In genomic region chr11:15123849-15124248, GRCh38 we compare ENCODE assay signal across 14 cellular contexts. TPM values are rescaled to one million over a fixed set of nuclear protein-coding genes. Genes with fewer than 3 reads are reported as not detected.
A peak's percentile ranks its signal among the peaks of the same experiment; 100 is the strongest.
DNase-seq lines count a peak whose midpoint lies in the region; ATAC-seq and TF ChIP-seq lines count a peak whose summit lies in the region.
"Had no signal": no experiment of that assay in that cellular context is flagged by ENCODE, and none has a peak within 500 bp of the region (broad histone marks: within the 10 kb centered on the region; RNA-seq: fewer than 3 reads in every experiment).

No MANE protein-coding gene starts in this region.

- intact Hi-C loops in testis (cut with DNase I; ENCODE audit: low total_unique reads): no loop called here

- no peak overlapping the region for H3K4me3 Mint-ChIP-seq in activated T-cell treated with anti-CD3 and anti-CD28 coated beads, Interleukin-2, amount 50 U/mL, for 72 hours
- H3K4me3 Mint-ChIP-seq: CD8-positive, alpha-beta T cell; naive B cell had no signal

- no peaks in the 10 kb centered on the region for H3K27me3 ChIP-seq in testis

- peaks cover 19% of the 10 kb centered on the region for H3K27me3 Mint-ChIP-seq in activated T-cell treated with anti-CD3 and anti-CD28 coated beads, Interleukin-2, amount 50 U/mL, for 72 hours (ENCODE audit: low read depth)

- no peaks in the 10 kb centered on the region for H3K4me1 ChIP-seq in testis

- peaks cover 9% of the 10 kb centered on the region for H3K4me1 Mint-ChIP-seq in activated T-cell treated with anti-CD3 and anti-CD28 coated beads, Interleukin-2, amount 50 U/mL, for 72 hours (ENCODE audit: low read depth)

- no peak for TF ChIP-seq POLR2A in testis (IDR thresholded peaks at IDR 0.05)

- no peak for ATAC-seq in activated T-cell treated with anti-CD3 and anti-CD28 coated beads, Interleukin-2, amount 50 U/mL, for 72 hours (replicated peaks in 1 of 2)
- ATAC-seq in GM21515 (IDR thresholded peaks at IDR 0.05; ENCODE audit: unreplicated experiment): no peak
- ATAC-seq: CD8-positive, alpha-beta T cell; sciatic nerve had no signal

- H3K36me3 ChIP-seq in testis (ENCODE audit: low read depth, missing control alignments): no peaks in the 10 kb centered on the region

- no peaks in the 10 kb centered on the region for H3K9me3 Mint-ChIP-seq in activated T-cell treated with anti-CD3 and anti-CD28 coated beads, Interleukin-2, amount 50 U/mL, for 72 hours
- H3K9me3 Mint-ChIP-seq: CD8-positive, alpha-beta T cell; naive B cell had no signal

- H3K36me3 Mint-ChIP-seq in activated T-cell treated with anti-CD3 and anti-CD28 coated beads, Interleukin-2, amount 50 U/mL, for 72 hours (ENCODE audit: insufficient read depth in 2 of 2): no peaks in the 10 kb centered on the region
- H3K36me3 Mint-ChIP-seq: CD8-positive, alpha-beta T cell; naive B cell had no signal

- DNase-seq in AG10803 (ENCODE audit: low read depth) (peak; percentile 91), LoVo (ENCODE audit: low spot score) (peak; percentile 24), dedifferentiated amniotic fluid mesenchymal stem cell (ENCODE audit: extremely low spot score) (peak; percentile 59), kidney tubule cell (ENCODE audit: low spot score) (peak; percentile 96), hippocampal formation (lab: John Stamatoyannopoulos, UW) (no peak), testis (no peak)
- no peak for DNase-seq in activated T-cell treated with anti-CD3 and anti-CD28 coated beads, Interleukin-2, amount 50 U/mL, for 72 hours
- DNase-seq: activated T-cell treated with anti-CD3 and anti-CD28 coated beads, Interleukin-2, amount 50 U/mL, for 48 hours; CD8-positive, alpha-beta T cell; naive B cell; NCI-H1436 had no signal

- H3K27ac ChIP-seq in testis: no peak overlapping the region

- no peak overlapping the region for H3K4me3 ChIP-seq in AG10803 (ENCODE audit: low read length)
- H3K4me3 ChIP-seq in testis: no peak overlapping the region

- 66 to 80% methylated on average over 1 of the region's 1 CpG for WGBS in testis, 2 donors

- no peak for TF ChIP-seq CTCF in AG10803 (conservative IDR thresholded peaks at IDR 0.05; ENCODE audit: low read length)
- TF ChIP-seq CTCF in testis (IDR thresholded peaks at IDR 0.05): no peak

- H3K9me3 ChIP-seq in testis: no peaks in the 10 kb centered on the region

- H3K27ac Mint-ChIP-seq in activated T-cell treated with anti-CD3 and anti-CD28 coated beads, Interleukin-2, amount 50 U/mL, for 72 hours: no peak overlapping the region
- H3K27ac Mint-ChIP-seq: CD8-positive, alpha-beta T cell; naive B cell had no signal

RNA-seq across cellular contexts. Expression of gene INSC, which starts 9.1 kb away (rescaled TPM):
- 1 to 10 TPM in 1 of 2 donors, under 1 TPM in 1; 0.96 to 3.1 TPM for total RNA-seq in activated T-cell treated with anti-CD3 and anti-CD28 coated beads, Interleukin-2, amount 50 U/mL, for 72 hours
- 1 to 10 TPM; 2.2 TPM for total RNA-seq in testis
- 2.5 TPM for polyA plus RNA-seq in testis (ENCODE audit: insufficient read depth, low read depth, low replicate concordance)
- total RNA-seq: CD8-positive, alpha-beta T cell; subcutaneous adipose tissue had no signal

RNA-seq across cellular contexts. Expression of gene CALCB, which starts 50.5 kb away (rescaled TPM):
- 10 to 100 TPM; 11.2 to 11.9 TPM for total RNA-seq in activated T-cell treated with anti-CD3 and anti-CD28 coated beads, Interleukin-2, amount 50 U/mL, for 72 hours
- total RNA-seq in testis: 1 to 10 TPM; 1.2 to 1.7 TPM
- polyA plus RNA-seq in testis (ENCODE audit: insufficient read depth, low read depth, low replicate concordance): 0.50 TPM
- total RNA-seq: sciatic nerve had no signal

Comparison
In these comparisons a context has a peak if more than half of its experiments do, and no peak if none do; other contexts are left out.
1. DNase-seq: peak in AG10803 (single experiment), LoVo (single experiment), dedifferentiated amniotic fluid mesenchymal stem cell (single experiment) and kidney tubule cell (single experiment); none in hippocampal formation (0 of 2), activated T-cell treated with anti-CD3 and anti-CD28 coated beads, Interleukin-2, amount 50 U/mL, for 72 hours (0 of 2) and testis (single experiment).
2. RNA of gene CALCB, which starts 50.5 kb away (total RNA-seq): 11.2 to 11.9 TPM in activated T-cell treated with anti-CD3 and anti-CD28 coated beads, Interleukin-2, amount 50 U/mL, for 72 hours; 1.2 to 1.7 TPM in testis; every median in the first group is over 4 times any median in the second.